Comparison of ENCODE assay signal across 1 cellular context in the genomic region with DNA sequence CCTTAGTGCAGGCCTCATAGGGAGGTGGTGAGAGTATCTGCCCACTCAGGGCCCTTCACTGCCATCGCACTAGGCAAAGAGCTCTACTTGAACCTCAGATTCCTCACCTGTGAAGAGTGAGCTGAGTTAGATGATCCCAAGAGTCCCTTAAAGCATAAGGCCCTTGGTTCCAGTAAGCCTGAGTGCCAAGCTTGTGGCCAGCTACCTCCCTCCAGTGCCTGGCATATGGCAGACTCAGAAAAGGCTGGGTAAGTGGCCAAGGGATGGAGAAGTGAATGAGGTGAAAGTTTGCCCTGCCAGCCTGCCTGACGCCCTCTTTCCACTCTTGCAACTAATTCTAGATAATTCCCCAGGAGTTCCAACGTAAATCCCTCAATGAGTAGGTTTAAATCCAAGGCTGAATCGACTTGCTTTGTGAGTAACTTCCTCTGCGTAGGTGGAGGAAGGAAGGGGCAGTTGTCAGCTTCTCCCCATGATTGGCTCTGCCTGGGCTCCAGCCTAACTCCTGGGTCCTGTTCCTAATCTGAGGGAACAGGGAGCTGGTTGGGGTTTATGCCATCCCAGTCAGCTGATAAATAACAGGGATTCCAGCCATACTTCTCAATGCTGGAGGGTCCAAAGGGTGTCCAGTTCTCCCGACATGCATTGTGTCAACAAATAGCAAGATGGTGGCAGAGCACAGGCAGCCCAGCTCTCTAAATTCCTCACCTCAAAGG.
A peak's percentile ranks its signal among the peaks of the same experiment; 100 is the strongest.
TF ChIP-seq lines count a peak whose summit lies in the region.

No MANE protein-coding gene starts in this region.

TF ChIP-seq in HepG2, 621 proteins besides CTCF, POLR2A, EP300 and RAD21 (continues in another document):
- TF ChIP-seq ETV6 (CRISPR knock-in tag; conservative IDR thresholded peaks at IDR 0.05) (no peak), THAP11 (CRISPR knock-in tag; IDR thresholded peaks at IDR 0.05) (no peak), ZNF256 (CRISPR knock-in tag; conservative IDR thresholded peaks at IDR 0.05) (no peak), HNF4A (CRISPR knock-in tag; IDR thresholded peaks at IDR 0.05) (peak; percentile 62), IKZF1 (IDR thresholded peaks at IDR 0.05) (no peak), RBAK (CRISPR knock-in tag; IDR thresholded peaks at IDR 0.05) (no peak), TEAD3 (CRISPR knock-in tag; optimal IDR thresholded peaks at IDR 0.05; ENCODE audit: borderline replicate concordance) (peak; percentile 91), KDM5B (CRISPR knock-in tag; IDR thresholded peaks at IDR 0.05; ENCODE audit: borderline replicate concordance) (no peak), ASH2L (IDR thresholded peaks at IDR 0.05; ENCODE audit: insufficient read length, low read depth, low read length) (peak; percentile 17), FOSL2 (CRISPR knock-in tag; IDR thresholded peaks at IDR 0.05) (no peak), ZNF567 (CRISPR knock-in tag; IDR thresholded peaks at IDR 0.05; ENCODE audit: borderline replicate concordance) (no peak), PAX8 (CRISPR knock-in tag; IDR thresholded peaks at IDR 0.05; ENCODE audit: borderline replicate concordance) (no peak), SRSF4 (IDR thresholded peaks at IDR 0.05; ENCODE audit: low read depth, low read length, poor library complexity, severe bottlenecking) (no peak), ZNF550 (CRISPR knock-in tag; IDR thresholded peaks at IDR 0.05; ENCODE audit: borderline replicate concordance) (no peak), HNF1A (IDR thresholded peaks at IDR 0.05; ENCODE audit: low read depth) (no peak), HNF1A (CRISPR knock-in tag; IDR thresholded peaks at IDR 0.05; ENCODE audit: borderline replicate concordance) (no peak), HOXA3 (CRISPR knock-in tag; IDR thresholded peaks at IDR 0.05) (0 out of 2 replicates have a peak, but pooled peaks have one; percentile 21), GFI1 (CRISPR knock-in tag; IDR thresholded peaks at IDR 0.05; ENCODE audit: borderline replicate concordance) (no peak), ZFP91 (CRISPR knock-in tag; IDR thresholded peaks at IDR 0.05; ENCODE audit: borderline replicate concordance) (no peak), ZNF790 (CRISPR knock-in tag; IDR thresholded peaks at IDR 0.05; ENCODE audit: borderline replicate concordance) (no peak), ZNF766 (CRISPR knock-in tag; IDR thresholded peaks at IDR 0.05; ENCODE audit: borderline replicate concordance) (no peak), ZFP82 (CRISPR knock-in tag; IDR thresholded peaks at IDR 0.05; ENCODE audit: borderline replicate concordance) (no peak), ZFP62 (CRISPR knock-in tag; IDR thresholded peaks at IDR 0.05) (no peak), TAF15 (IDR thresholded peaks at IDR 0.05; ENCODE audit: low read depth, low read length, poor library complexity, severe bottlenecking) (no peak), ZBTB21 (CRISPR knock-in tag; IDR thresholded peaks at IDR 0.05) (no peak), MED1 (CRISPR knock-in tag; IDR thresholded peaks at IDR 0.05) (0 out of 2 replicates have a peak, but pooled peaks have one; percentile 13), PAWR (CRISPR knock-in tag; IDR thresholded peaks at IDR 0.05; ENCODE audit: borderline replicate concordance) (no peak), CAMTA2 (CRISPR knock-in tag; IDR thresholded peaks at IDR 0.05; ENCODE audit: borderline replicate concordance) (no peak), ZNF143 (CRISPR knock-in tag; IDR thresholded peaks at IDR 0.05) (peak; percentile 69), GTF3A (CRISPR knock-in tag; conservative IDR thresholded peaks at IDR 0.05) (no peak), ZNF20 (CRISPR knock-in tag; IDR thresholded peaks at IDR 0.05) (no peak), CSRNP1 (CRISPR knock-in tag; IDR thresholded peaks at IDR 0.05) (no peak)
- TF ChIP-seq, protein P1, sequence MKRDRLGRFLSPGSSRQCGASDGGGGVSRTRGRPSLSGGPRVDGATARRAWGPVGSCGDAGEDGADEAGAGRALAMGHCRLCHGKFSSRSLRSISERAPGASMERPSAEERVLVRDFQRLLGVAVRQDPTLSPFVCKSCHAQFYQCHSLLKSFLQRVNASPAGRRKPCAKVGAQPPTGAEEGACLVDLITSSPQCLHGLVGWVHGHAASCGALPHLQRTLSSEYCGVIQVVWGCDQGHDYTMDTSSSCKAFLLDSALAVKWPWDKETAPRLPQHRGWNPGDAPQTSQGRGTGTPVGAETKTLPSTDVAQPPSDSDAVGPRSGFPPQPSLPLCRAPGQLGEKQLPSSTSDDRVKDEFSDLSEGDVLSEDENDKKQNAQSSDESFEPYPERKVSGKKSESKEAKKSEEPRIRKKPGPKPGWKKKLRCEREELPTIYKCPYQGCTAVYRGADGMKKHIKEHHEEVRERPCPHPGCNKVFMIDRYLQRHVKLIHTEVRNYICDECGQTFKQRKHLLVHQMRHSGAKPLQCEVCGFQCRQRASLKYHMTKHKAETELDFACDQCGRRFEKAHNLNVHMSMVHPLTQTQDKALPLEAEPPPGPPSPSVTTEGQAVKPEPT (CRISPR knock-in tag; IDR thresholded peaks at IDR 0.05; ENCODE audit: low read depth) = no peak
- TF ChIP-seq, protein P2, sequence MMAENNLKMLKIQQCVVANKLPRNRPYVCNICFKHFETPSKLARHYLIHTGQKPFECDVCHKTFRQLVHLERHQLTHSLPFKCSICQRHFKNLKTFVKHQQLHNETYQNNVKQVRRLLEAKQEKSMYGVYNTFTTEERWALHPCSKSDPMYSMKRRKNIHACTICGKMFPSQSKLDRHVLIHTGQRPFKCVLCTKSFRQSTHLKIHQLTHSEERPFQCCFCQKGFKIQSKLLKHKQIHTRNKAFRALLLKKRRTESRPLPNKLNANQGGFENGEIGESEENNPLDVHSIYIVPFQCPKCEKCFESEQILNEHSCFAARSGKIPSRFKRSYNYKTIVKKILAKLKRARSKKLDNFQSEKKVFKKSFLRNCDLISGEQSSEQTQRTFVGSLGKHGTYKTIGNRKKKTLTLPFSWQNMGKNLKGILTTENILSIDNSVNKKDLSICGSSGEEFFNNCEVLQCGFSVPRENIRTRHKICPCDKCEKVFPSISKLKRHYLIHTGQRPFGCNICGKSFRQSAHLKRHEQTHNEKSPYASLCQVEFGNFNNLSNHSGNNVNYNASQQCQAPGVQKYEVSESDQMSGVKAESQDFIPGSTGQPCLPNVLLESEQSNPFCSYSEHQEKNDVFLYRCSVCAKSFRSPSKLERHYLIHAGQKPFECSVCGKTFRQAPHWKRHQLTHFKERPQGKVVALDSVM (CRISPR knock-in tag; IDR thresholded peaks at IDR 0.05) = no peak
- TF ChIP-seq, protein P3, sequence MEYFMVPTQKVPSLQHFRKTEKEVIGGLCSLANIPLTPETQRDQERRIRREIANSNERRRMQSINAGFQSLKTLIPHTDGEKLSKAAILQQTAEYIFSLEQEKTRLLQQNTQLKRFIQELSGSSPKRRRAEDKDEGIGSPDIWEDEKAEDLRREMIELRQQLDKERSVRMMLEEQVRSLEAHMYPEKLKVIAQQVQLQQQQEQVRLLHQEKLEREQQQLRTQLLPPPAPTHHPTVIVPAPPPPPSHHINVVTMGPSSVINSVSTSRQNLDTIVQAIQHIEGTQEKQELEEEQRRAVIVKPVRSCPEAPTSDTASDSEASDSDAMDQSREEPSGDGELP (IDR thresholded peaks at IDR 0.05; ENCODE audit: borderline replicate concordance, low read depth) = peak; percentile 89
- TF ChIP-seq, protein P4, sequence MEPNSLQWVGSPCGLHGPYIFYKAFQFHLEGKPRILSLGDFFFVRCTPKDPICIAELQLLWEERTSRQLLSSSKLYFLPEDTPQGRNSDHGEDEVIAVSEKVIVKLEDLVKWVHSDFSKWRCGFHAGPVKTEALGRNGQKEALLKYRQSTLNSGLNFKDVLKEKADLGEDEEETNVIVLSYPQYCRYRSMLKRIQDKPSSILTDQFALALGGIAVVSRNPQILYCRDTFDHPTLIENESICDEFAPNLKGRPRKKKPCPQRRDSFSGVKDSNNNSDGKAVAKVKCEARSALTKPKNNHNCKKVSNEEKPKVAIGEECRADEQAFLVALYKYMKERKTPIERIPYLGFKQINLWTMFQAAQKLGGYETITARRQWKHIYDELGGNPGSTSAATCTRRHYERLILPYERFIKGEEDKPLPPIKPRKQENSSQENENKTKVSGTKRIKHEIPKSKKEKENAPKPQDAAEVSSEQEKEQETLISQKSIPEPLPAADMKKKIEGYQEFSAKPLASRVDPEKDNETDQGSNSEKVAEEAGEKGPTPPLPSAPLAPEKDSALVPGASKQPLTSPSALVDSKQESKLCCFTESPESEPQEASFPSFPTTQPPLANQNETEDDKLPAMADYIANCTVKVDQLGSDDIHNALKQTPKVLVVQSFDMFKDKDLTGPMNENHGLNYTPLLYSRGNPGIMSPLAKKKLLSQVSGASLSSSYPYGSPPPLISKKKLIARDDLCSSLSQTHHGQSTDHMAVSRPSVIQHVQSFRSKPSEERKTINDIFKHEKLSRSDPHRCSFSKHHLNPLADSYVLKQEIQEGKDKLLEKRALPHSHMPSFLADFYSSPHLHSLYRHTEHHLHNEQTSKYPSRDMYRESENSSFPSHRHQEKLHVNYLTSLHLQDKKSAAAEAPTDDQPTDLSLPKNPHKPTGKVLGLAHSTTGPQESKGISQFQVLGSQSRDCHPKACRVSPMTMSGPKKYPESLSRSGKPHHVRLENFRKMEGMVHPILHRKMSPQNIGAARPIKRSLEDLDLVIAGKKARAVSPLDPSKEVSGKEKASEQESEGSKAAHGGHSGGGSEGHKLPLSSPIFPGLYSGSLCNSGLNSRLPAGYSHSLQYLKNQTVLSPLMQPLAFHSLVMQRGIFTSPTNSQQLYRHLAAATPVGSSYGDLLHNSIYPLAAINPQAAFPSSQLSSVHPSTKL (CRISPR knock-in tag; IDR thresholded peaks at IDR 0.05) = peak; percentile 29; the same call in 1 of the 2 replicates
- TF ChIP-seq, protein P5, sequence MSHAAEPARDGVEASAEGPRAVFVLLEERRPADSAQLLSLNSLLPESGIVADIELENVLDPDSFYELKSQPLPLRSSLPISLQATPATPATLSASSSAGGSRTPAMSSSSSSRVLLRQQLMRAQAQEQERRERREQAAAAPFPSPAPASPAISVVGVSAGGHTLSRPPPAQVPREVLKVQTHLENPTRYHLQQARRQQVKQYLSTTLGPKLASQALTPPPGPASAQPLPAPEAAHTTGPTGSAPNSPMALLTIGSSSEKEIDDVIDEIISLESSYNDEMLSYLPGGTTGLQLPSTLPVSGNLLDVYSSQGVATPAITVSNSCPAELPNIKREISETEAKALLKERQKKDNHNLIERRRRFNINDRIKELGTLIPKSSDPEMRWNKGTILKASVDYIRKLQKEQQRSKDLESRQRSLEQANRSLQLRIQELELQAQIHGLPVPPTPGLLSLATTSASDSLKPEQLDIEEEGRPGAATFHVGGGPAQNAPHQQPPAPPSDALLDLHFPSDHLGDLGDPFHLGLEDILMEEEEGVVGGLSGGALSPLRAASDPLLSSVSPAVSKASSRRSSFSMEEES (CRISPR knock-in tag; IDR thresholded peaks at IDR 0.05) = peak; percentile 52; the same call in 1 of the 2 replicates
- TF ChIP-seq, protein P6, sequence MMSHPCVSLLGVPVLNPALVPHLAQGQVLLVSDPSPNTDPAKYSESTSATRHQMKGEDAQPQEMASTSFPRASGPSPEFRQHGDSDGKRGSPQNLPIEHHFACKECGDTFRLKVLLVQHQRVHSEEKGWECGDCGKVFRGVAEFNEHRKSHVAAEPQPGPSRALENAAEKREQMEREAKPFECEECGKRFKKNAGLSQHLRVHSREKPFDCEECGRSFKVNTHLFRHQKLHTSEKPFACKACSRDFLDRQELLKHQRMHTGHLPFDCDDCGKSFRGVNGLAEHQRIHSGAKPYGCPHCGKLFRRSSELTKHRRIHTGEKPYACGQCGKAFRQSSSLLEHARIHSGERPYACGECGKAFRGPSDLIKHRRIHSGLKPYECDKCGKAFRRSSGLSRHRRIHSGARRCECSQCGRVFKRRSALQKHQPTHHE (CRISPR knock-in tag; IDR thresholded peaks at IDR 0.05; ENCODE audit: borderline replicate concordance) = no peak
